Comparison of ENCODE assay signal across 1 cellular context in genomic region chr10:60964257-60965235, GRCh38.
TF ChIP-seq lines count a peak whose summit lies in the region.

No MANE protein-coding gene starts in this region.

TF ChIP-seq in K562, 482 proteins besides CTCF, POLR2A, EP300 and RAD21 (continued from another document):
- TF ChIP-seq SAFB (IDR thresholded peaks at IDR 0.05; ENCODE audit: borderline replicate concordance, low read depth, low read length) (no peak), ATF1 (CRISPR knock-in tag; IDR thresholded peaks at IDR 0.05) (no peak), ATF1 (tag; IDR thresholded peaks at IDR 0.05) (peak; percentile 32; the same call in 1 of the 2 replicates)
